In the genomic region with DNA sequence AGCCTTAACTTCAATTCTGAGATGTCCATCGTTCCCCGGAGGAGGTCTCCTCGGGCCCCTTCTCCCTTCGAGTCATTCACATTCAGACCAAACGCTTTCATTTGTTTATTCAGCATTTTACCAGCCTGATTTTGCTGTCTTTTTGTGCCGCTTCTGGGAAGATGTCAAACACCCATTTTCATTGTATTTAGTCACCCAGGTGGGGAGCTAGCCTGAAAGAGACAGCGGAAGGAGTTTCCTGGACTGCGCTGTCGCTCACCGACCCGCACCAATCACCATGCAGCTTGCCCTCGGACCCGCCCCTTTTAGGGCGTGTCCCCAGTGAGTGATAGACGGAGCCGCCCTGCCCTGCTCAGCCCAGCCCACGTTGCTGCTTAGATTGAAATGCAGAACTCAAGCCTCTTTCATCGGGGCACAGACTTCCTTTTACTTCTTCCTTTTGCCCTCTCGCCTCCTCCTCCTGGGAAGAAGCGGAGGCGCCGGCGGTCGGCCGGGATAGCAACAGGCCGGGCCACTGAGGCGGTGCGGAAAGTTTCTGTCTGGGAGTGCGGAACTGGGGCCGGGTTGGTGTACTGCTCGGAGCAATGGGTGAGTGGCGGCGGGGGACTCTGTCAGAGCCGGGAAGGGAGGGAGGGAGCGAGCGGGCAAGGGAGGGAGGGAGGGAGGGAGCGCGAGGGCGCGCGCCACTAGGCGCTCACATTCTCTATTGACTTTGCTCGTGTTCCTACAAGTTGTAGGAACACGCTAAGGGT, we compare ENCODE assay signal across 8 cellular contexts. TPM values are rescaled to one million over a fixed set of nuclear protein-coding genes. Genes with fewer than 3 reads are reported as not detected.
A peak's percentile ranks its signal among the peaks of the same experiment; 100 is the strongest.
DNase-seq lines count a peak whose midpoint lies in the region; ATAC-seq and TF ChIP-seq lines count a peak whose summit lies in the region.

A gene (plus strand): TSS at position 355 of the 752 bp plus-strand sequence. CDS start 230 bp downstream, at position 585.

- H3K36me3 ChIP-seq in iPS-20b (ENCODE audit: insufficient read depth, low read depth, low read length) (no peaks in the 10 kb centered on the region), skeletal muscle tissue (ENCODE audit: control insufficient read depth in 3 of 3, insufficient read depth in 3 of 3, low read length in 3 of 3) (no peaks in the 10 kb centered on the region)

- peak within 1 kb of the TSS in 3 of 7 donors; percentile 1 to 24 (median 18) for H3K27ac Mint-ChIP-seq in CD14-positive monocyte

- peaks cover 3% of the 10 kb centered on the region; the same call in 1 of the 2 replicates for H3K9me3 ChIP-seq in iPS-20b (ENCODE audit: insufficient read depth, low read depth, low read length)
- H3K9me3 ChIP-seq in skeletal muscle tissue (ENCODE audit: control insufficient read depth in 3 of 3, low read length in 3 of 3): no peaks in the 10 kb centered on the region

- H3K4me3 Mint-ChIP-seq in CD14-positive monocyte: peak within 1 kb of the TSS; percentile 47 to 89

- in situ Hi-C loops in astrocyte of the cerebellum (cut with HindIII; ENCODE audit: low sequenced_read_pairs): no loop called here

- TF ChIP-seq CTCF in CD14-positive monocyte (IDR thresholded peaks at IDR 0.05) (no peak), astrocyte of the cerebellum (IDR thresholded peaks at IDR 0.05; ENCODE audit: low read depth, low read length, missing control alignments) (no peak)

- ATAC-seq in GM19025 (IDR thresholded peaks at IDR 0.05; ENCODE audit: low read depth, unreplicated experiment): peak; percentile 63

- H3K4me3 ChIP-seq in astrocyte of the cerebellum (ENCODE audit: low read depth, low read length): peak within 1 kb of the TSS; percentile 36
- H3K4me3 ChIP-seq in iPS-20b (ENCODE audit: low read length): peak within 1 kb of the TSS; percentile 61
- peak within 1 kb of the TSS; percentile 56 to 72 (median 68) for H3K4me3 ChIP-seq in skeletal muscle tissue (ENCODE audit: low read length in 3 of 3)

- H3K4me1 Mint-ChIP-seq in CD14-positive monocyte: peaks cover 21% of the 10 kb centered on the region

- peaks cover 11% of the 10 kb centered on the region; the same call in 1 of the 2 replicates for H3K4me1 ChIP-seq in iPS-20b (ENCODE audit: insufficient read depth, low read length)
- peaks cover 38 to 46% (median 41%) of the 10 kb centered on the region in 3 donors for H3K4me1 ChIP-seq in skeletal muscle tissue (ENCODE audit: control insufficient read depth in 3 of 3, insufficient read depth in 3 of 3, low read length in 3 of 3)

- H3K36me3 Mint-ChIP-seq in CD14-positive monocyte: peaks cover 19 to 20% of the 10 kb centered on the region in 2 donors

- intact Hi-C loops in CD14-positive monocyte (cut with micrococcal nuclease): no loop called here

- H3K27me3 Mint-ChIP-seq in CD14-positive monocyte (ENCODE audit: low read depth in 3 of 3): peaks cover 97 to 100% (median 99%) of the 10 kb centered on the region in 3 donors

- H3K27me3 ChIP-seq in iPS-20b (ENCODE audit: insufficient read depth, low read length): peaks cover 100% of the 10 kb centered on the region
- H3K27me3 ChIP-seq in skeletal muscle tissue (ENCODE audit: control insufficient read depth in 3 of 3, insufficient read depth in 3 of 3, low read length in 3 of 3): peaks cover 97 to 98% (median 97%) of the 10 kb centered on the region in 3 donors

- H3K9ac ChIP-seq in iPS-20b (ENCODE audit: low read depth, low read length) (no peak within 1 kb of the TSS), skeletal muscle tissue (ENCODE audit: low read depth in 1 of 3, low read length in 3 of 3) (no peak within 1 kb of the TSS)

- no peak within 1 kb of the TSS for H3K27ac ChIP-seq in iPS-20b (ENCODE audit: low read length)
- no peak within 1 kb of the TSS for H3K27ac ChIP-seq in skeletal muscle tissue (ENCODE audit: low read depth, low read length)

- no peak for DNase-seq in CD14-positive monocyte (ENCODE audit: low spot score)
- peak; percentile 92 for DNase-seq in HPDE6-E6E7 (ENCODE audit: extremely low spot score)
- peak; percentile 89 for DNase-seq in NCI-H748 treated with DMSO at 0.1 percent for 48 hours (lab: John Stamatoyannopoulos, UW)
- DNase-seq in astrocyte of the cerebellum (ENCODE audit: low read depth): peak; percentile 18
- DNase-seq in AML-193 (lab: John Stamatoyannopoulos, UW): no peak

- peaks cover 24 to 77% (median 62%) of the 10 kb centered on the region in 7 donors for H3K9me3 Mint-ChIP-seq in CD14-positive monocyte

RNA-seq across cellular contexts. Expression of the gene that starts here (rescaled TPM):
- not detected for polyA plus RNA-seq in CD14-positive monocyte
- total RNA-seq in skeletal muscle tissue: 0.52 TPM

Comparison
In these comparisons a context has a peak if more than half of its experiments do, and no peak if none do; other contexts are left out.
1. DNase-seq: peak in HPDE6-E6E7 (single experiment), NCI-H748 treated with DMSO at 0.1 percent for 48 hours (single experiment) and astrocyte of the cerebellum (single experiment); none in CD14-positive monocyte (single experiment) and AML-193 (0 of 2).
2. Peak in every context shown above with its lines, with median percentiles within 50 percentile points of each other: H3K4me3 ChIP-seq.